In genomic region chr7:41993173-41993867, GRCh38 we compare ENCODE assay signal across 19 cellular contexts.
DNase-seq lines count a peak whose midpoint lies in the region; ATAC-seq and TF ChIP-seq lines count a peak whose summit lies in the region.
"Had no signal": no experiment of that assay in that cellular context is flagged by ENCODE, and none has a peak within 500 bp of the region (broad histone marks: within the 10 kb centered on the region; RNA-seq: fewer than 3 reads in every experiment).

No MANE protein-coding gene starts in this region.

- no peaks in the 10 kb centered on the region for H3K9me3 Mint-ChIP-seq in MCF 10A (ENCODE audit: unreplicated experiment)
- no peaks in the 10 kb centered on the region for H3K9me3 Mint-ChIP-seq in T-helper 2 cell treated with Interferon-gamma antibody and Interleukin-4, amounts not matched to agents 5 μg/mL and 100 μg/mL, for 36 hours
- H3K9me3 Mint-ChIP-seq: natural killer cell had no signal

- intact Hi-C loops in MCF 10A (cut with micrococcal nuclease) (no loop called here), mammary epithelial cell (cut with micrococcal nuclease) (loop anchor here (5.0 kb wide), 1 partner anchor 244 kb away; the partner anchor contains the start of gene GLI3)

- H2AFZ ChIP-seq in mammary epithelial cell (ENCODE audit: low read depth, low read length): no peak overlapping the region

- DNase-seq in MCF 10A (ENCODE audit: unreplicated experiment): peak; percentile 16
- no peak for DNase-seq in mammary epithelial cell
- peak; percentile 57 for DNase-seq in astrocyte of the spinal cord (ENCODE audit: low read depth, low spot score)
- peak; percentile 47 for DNase-seq in glomerular endothelial cell (ENCODE audit: extremely low read depth, low read depth, low spot score)
- DNase-seq in DMS79 (lab: John Stamatoyannopoulos, UW): no peak
- DNase-seq in NCI-H187 treated with DMSO at 0.1 percent for 48 hours (lab: John Stamatoyannopoulos, UW): no peak
- no peak for DNase-seq in T-helper 2 cell treated with Interferon-gamma antibody and Interleukin-4, amounts not matched to agents 5 μg/mL and 100 μg/mL, for 36 hours (ENCODE audit: low spot score)
- DNase-seq in left lobe of liver (ENCODE audit: low spot score): no peak
- DNase-seq: activated CD4-positive, alpha-beta T cell treated with anti-CD3 and anti-CD28 coated beads for 48 hours; activated T-cell treated with anti-CD3 and anti-CD28 coated beads, Interleukin-2, amount 50 U/mL, for 1 hour; colonic mucosa; MM.1S; natural killer cell; NCI-H2081 treated with DMSO at 0.1 percent for 48 hours; RPMI8226 had no signal

- H3K9ac ChIP-seq in mammary epithelial cell (ENCODE audit: insufficient read depth, low read length): no peak overlapping the region

- BruUV-seq in MCF 10A (replicated peaks; lab: Mats Ljungman, UMichigan): no TSS peak
- BruUV-seq in mammary epithelial cell (replicated peaks; lab: Mats Ljungman, UMichigan): no TSS peak

- no peak overlapping the region for H3K4me3 Mint-ChIP-seq in MCF 10A (ENCODE audit: unreplicated experiment)
- no peak overlapping the region for H3K4me3 Mint-ChIP-seq in T-helper 2 cell treated with Interferon-gamma antibody and Interleukin-4, amounts not matched to agents 5 μg/mL and 100 μg/mL, for 36 hours
- H3K4me3 Mint-ChIP-seq: activated naive CD8-positive, alpha-beta T cell; natural killer cell had no signal

- peaks cover 17% of the 10 kb centered on the region for H3K36me3 Mint-ChIP-seq in MCF 10A (ENCODE audit: insufficient read depth, unreplicated experiment)
- H3K36me3 Mint-ChIP-seq in T-helper 2 cell treated with Interferon-gamma antibody and Interleukin-4, amounts not matched to agents 5 μg/mL and 100 μg/mL, for 36 hours (ENCODE audit: low read depth): no peaks in the 10 kb centered on the region
- H3K36me3 Mint-ChIP-seq: activated naive CD8-positive, alpha-beta T cell; natural killer cell had no signal

- H3K4me1 ChIP-seq in mammary epithelial cell (ENCODE audit: insufficient read depth, low read length): peaks cover 70% of the 10 kb centered on the region
- H3K4me1 ChIP-seq: colonic mucosa had no signal

- dilution Hi-C loops in mammary epithelial cell (cut with HindIII; ENCODE audit: low sequenced_read_pairs): loop anchor here (25.0 kb wide), 1 partner anchor 244 kb away; the partner anchor contains the start of gene GLI3

- no peak overlapping the region for H3K27ac ChIP-seq in mammary epithelial cell (ENCODE audit: insufficient read depth, low read depth, low read length)
- H3K27ac ChIP-seq: colonic mucosa, right atrium auricular region, thoracic aorta had no signal

- H3K36me3 ChIP-seq in mammary epithelial cell (ENCODE audit: insufficient read depth, low read length): no peaks in the 10 kb centered on the region
- H3K36me3 ChIP-seq: colonic mucosa, right atrium auricular region, thoracic aorta had no signal

- H3K4me3 ChIP-seq in mammary epithelial cell (replicated peaks in 1 of 3; ENCODE audit: insufficient read depth in 1 of 3, low read depth in 2 of 3, low read length in 3 of 3) (no peak overlapping the region), astrocyte of the spinal cord (ENCODE audit: low read depth, low read length) (no peak overlapping the region)
- H3K4me3 ChIP-seq: colonic mucosa, lung, right atrium auricular region, thoracic aorta had no signal

- H4K20me1 ChIP-seq in mammary epithelial cell (ENCODE audit: insufficient read depth, low read length): no peaks in the 10 kb centered on the region

- H3K27me3 Mint-ChIP-seq in MCF 10A (ENCODE audit: insufficient read depth, unreplicated experiment): no peaks in the 10 kb centered on the region
- no peaks in the 10 kb centered on the region for H3K27me3 Mint-ChIP-seq in T-helper 2 cell treated with Interferon-gamma antibody and Interleukin-4, amounts not matched to agents 5 μg/mL and 100 μg/mL, for 36 hours (ENCODE audit: low read depth)

- POLR2A ChIA-PET in MCF 10A (lab: Yijun Ruan, JAX): interaction anchor here (1.5 kb wide), 1 partner anchor 14 kb away, joined by 4 read pairs; no protein-coding TSS in a partner anchor

- no peaks in the 10 kb centered on the region for H3K27me3 ChIP-seq in mammary epithelial cell (ENCODE audit: insufficient read depth, low read length)
- H3K27me3 ChIP-seq: colonic mucosa, right atrium auricular region had no signal

- H3K9me3 ChIP-seq in mammary epithelial cell (replicated peaks; ENCODE audit: insufficient read depth, low read length): no peaks in the 10 kb centered on the region
- H3K9me3 ChIP-seq: colonic mucosa, right atrium auricular region, thoracic aorta had no signal

- H3K79me2 ChIP-seq in mammary epithelial cell (ENCODE audit: insufficient read depth, low read length): no peaks in the 10 kb centered on the region

- CTCF ChIA-PET in MCF 10A (lab: Yijun Ruan, JAX) (interaction anchor here (1.1 to 7.0 kb wide), 5 partner anchors 15 to 52 kb away, joined by 3 to 69 read pairs (median 3); no protein-coding TSS in a partner anchor), mammary epithelial cell (lab: Charles Lee; ENCODE audit: low non-redundant PET) (no interaction called here)

- ATAC-seq in left lobe of liver: no peak
- ATAC-seq: natural killer cell had no signal

- WGBS in mammary epithelial cell (ENCODE audit: low coverage, missing lambda C conversion rate): 81% methylated on average over 10 of the region's 11 CpGs

- H3K4me2 ChIP-seq in mammary epithelial cell (ENCODE audit: insufficient read depth, low read depth, low read length): no peak overlapping the region

- peaks cover 61% of the 10 kb centered on the region for H3K4me1 Mint-ChIP-seq in MCF 10A (ENCODE audit: insufficient read depth, unreplicated experiment)
- peaks cover 2% of the 10 kb centered on the region for H3K4me1 Mint-ChIP-seq in T-helper 2 cell treated with Interferon-gamma antibody and Interleukin-4, amounts not matched to agents 5 μg/mL and 100 μg/mL, for 36 hours (ENCODE audit: low read depth)

- peak overlapping the region; percentile 28 for H3K27ac Mint-ChIP-seq in MCF 10A (ENCODE audit: low read depth, unreplicated experiment)
- no peak overlapping the region for H3K27ac Mint-ChIP-seq in T-helper 2 cell treated with Interferon-gamma antibody and Interleukin-4, amounts not matched to agents 5 μg/mL and 100 μg/mL, for 36 hours
- H3K27ac Mint-ChIP-seq: activated naive CD8-positive, alpha-beta T cell; natural killer cell had no signal

- in situ Hi-C loops in mammary epithelial cell (cut with MboI; ENCODE audit: low sequenced_read_pairs in 2 of 2): loop anchor here in 1 of 2 donors (25.0 kb wide), 1 partner anchor 244 kb away; the partner anchor contains the start of gene GLI3
- in situ Hi-C loops in astrocyte of the spinal cord (cut with HindIII; ENCODE audit: low sequenced_read_pairs): no loop called here

- TF ChIP-seq CTCF in MCF 10A (IDR thresholded peaks at IDR 0.05; ENCODE audit: unreplicated experiment) (no peak), mammary epithelial cell (conservative IDR thresholded peaks at IDR 0.05 in 1 of 2, IDR thresholded peaks at IDR 0.05 in 1 of 2; ENCODE audit: extremely low read depth in 1 of 2, insufficient read depth in 1 of 2, low read depth in 1 of 2, low read length in 2 of 2) (no peak), astrocyte of the spinal cord (IDR thresholded peaks at IDR 0.05; ENCODE audit: low read depth, low read length) (no peak)

Comparison
In these comparisons a context has a peak if more than half of its experiments do, and no peak if none do; other contexts are left out.
1. DNase-seq: peak in MCF 10A (single experiment), astrocyte of the spinal cord (single experiment) and glomerular endothelial cell (single experiment); none in mammary epithelial cell (single experiment), DMS79 (single experiment), NCI-H187 treated with DMSO at 0.1 percent for 48 hours (single experiment), T-helper 2 cell treated with Interferon-gamma antibody and Interleukin-4, amounts not matched to agents 5 μg/mL and 100 μg/mL, for 36 hours (single experiment) and left lobe of liver (single experiment).